In the genomic region with DNA sequence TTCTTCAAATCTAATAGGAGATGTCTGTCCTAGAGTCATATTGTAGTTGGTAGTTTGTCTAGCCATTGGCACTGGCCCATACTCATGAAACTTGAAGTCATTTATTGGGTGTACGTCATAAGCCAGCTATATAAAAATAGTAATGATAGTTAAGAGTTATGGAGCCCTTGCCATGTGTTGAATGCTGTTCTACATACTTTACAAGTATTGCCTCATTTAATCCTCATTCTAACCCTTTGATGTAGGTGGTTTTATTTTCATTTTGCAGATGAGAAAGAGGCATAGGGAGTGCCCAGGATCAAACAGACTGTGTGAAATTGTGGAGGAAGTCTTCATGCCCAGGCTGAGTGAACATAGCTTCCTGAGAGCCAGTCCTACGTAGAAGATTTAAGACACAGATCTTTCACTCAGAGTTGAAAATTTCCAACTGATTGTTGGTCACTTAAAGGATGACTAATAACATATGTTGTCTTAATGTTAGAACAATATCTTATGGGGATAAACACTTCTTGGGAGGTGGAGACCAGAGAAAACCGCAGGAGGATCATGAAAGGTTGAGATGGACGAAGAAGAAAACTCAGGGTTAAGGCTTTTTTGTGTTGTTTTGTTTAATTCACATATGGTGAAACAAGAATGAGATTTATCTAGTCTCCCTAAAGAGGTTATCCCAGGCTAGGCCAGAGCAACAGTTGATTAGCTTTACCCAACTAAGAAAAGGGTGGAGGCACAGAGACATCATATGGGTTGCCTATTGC, we compare ENCODE assay signal across 21 cellular contexts.
A peak's percentile ranks its signal among the peaks of the same experiment; 100 is the strongest.
DNase-seq lines count a peak whose midpoint lies in the region; ATAC-seq and TF ChIP-seq lines count a peak whose summit lies in the region.
"Had no signal": no experiment of that assay in that cellular context is flagged by ENCODE, and none has a peak within 500 bp of the region (broad histone marks: within the 10 kb centered on the region; RNA-seq: fewer than 3 reads in every experiment).

No MANE protein-coding gene starts in this region.

- ATAC-seq in Right ventricle myocardium inferior (peak; percentile 42), gastrocnemius medialis (peak in 1 of 2 donors; percentile 21)
- ATAC-seq: activated CD4-positive, CD25-positive, alpha-beta regulatory T cell treated with anti-CD3 and anti-CD28 coated beads, Interleukin-2, amount 50 U/mL, for 24 hours had no signal

- no peaks in the 10 kb centered on the region for H3K27me3 ChIP-seq in right atrium auricular region
- no peaks in the 10 kb centered on the region for H3K27me3 ChIP-seq in gastrocnemius medialis
- no peaks in the 10 kb centered on the region for H3K27me3 ChIP-seq in esophagus squamous epithelium
- H3K27me3 ChIP-seq: BE2C, upper lobe of left lung had no signal

- no peak for TF ChIP-seq CTCF in right atrium auricular region (IDR thresholded peaks at IDR 0.05)
- no peak for TF ChIP-seq CTCF in gastrocnemius medialis (IDR thresholded peaks at IDR 0.05 in 4 of 5, conservative IDR thresholded peaks at IDR 0.05 in 1 of 5)
- TF ChIP-seq CTCF in esophagus squamous epithelium (IDR thresholded peaks at IDR 0.05), result no peak

- in situ Hi-C loops in gastrocnemius medialis (cut with MboI; ENCODE audit: low sequenced_read_pairs in 4 of 4), result no loop called here

- H3K4me3 ChIP-seq in right atrium auricular region (no peak overlapping the region), gastrocnemius medialis (no peak overlapping the region), esophagus squamous epithelium (no peak overlapping the region)
- H3K4me3 ChIP-seq: upper lobe of left lung had no signal

- TF ChIP-seq POLR2A in gastrocnemius medialis (IDR thresholded peaks at IDR 0.05) (no peak), esophagus squamous epithelium (IDR thresholded peaks at IDR 0.05) (no peak)

- DNase-seq in Right ventricle myocardium inferior (ENCODE audit: missing footprints) (no peak), right atrium auricular region (ENCODE audit: low spot score) (no peak), amniotic epithelial cell (ENCODE audit: low read depth) (peak; percentile 16), iris pigment epithelial cell (ENCODE audit: low read depth) (peak; percentile 28), gastrocnemius medialis (no peak), DMS53 (lab: John Stamatoyannopoulos, UW) (no peak), pons (ENCODE audit: low spot score) (no peak), esophagus squamous epithelium (lab: John Stamatoyannopoulos, UW) (no peak)
- DNase-seq: activated CD4-positive, alpha-beta memory T cell treated with anti-CD3 and anti-CD28 coated beads, Interleukin-2, amount 10 ng/mL, durations not matched to agents 7 days and 5 days; activated gamma-delta T cell treated with Interleukin-2 at 50 U/mL for 16 hours; aorta; BE2C; Karpas-422; naive B cell; NCI-H1436 treated with DMSO at 0.1 percent for 48 hours; NCI-H446; nucleus accumbens; stimulated activated CD4-positive, alpha-beta T cell treated with anti-CD3 and anti-CD28 coated beads, Interleukin-2, amount 100 ng/mL, for 24 hours; upper lobe of left lung had no signal

- H3K36me3 ChIP-seq in right atrium auricular region, result no peaks in the 10 kb centered on the region
- no peaks in the 10 kb centered on the region for H3K36me3 ChIP-seq in gastrocnemius medialis
- no peaks in the 10 kb centered on the region for H3K36me3 ChIP-seq in esophagus squamous epithelium
- H3K36me3 ChIP-seq: BE2C, upper lobe of left lung had no signal

- 76 to 91% methylated on average over 4 of the region's 4 CpGs for WGBS in esophagus squamous epithelium, 2 donors

- intact Hi-C loops in Right ventricle myocardium inferior (cut with DNase I) (no loop called here), gastrocnemius medialis (cut with DNase I; ENCODE audit: low total_unique reads) (no loop called here), esophagus squamous epithelium (cut with DNase I) (no loop called here)

- peak overlapping the region in 1 of 2 donors; percentile 14 for H3K27ac ChIP-seq in right atrium auricular region
- H3K27ac ChIP-seq in gastrocnemius medialis, result peak overlapping the region in 3 of 4 donors; percentile 10 to 32 (median 12)
- no peak overlapping the region for H3K27ac ChIP-seq in esophagus squamous epithelium
- H3K27ac ChIP-seq: HL-60, upper lobe of left lung had no signal

- H3K4me1 ChIP-seq in right atrium auricular region (peaks cover 0 to 11% of the 10 kb centered on the region in 2 donors), gastrocnemius medialis (peaks cover 10 to 16% of the 10 kb centered on the region in 2 donors), esophagus squamous epithelium (peaks cover 0 to 41% (median 6%) of the 10 kb centered on the region in 3 donors)
- H3K4me1 ChIP-seq: BE2C, upper lobe of left lung had no signal

- no peaks in the 10 kb centered on the region for H3K9me3 ChIP-seq in right atrium auricular region
- no peaks in the 10 kb centered on the region for H3K9me3 ChIP-seq in gastrocnemius medialis
- no peaks in the 10 kb centered on the region for H3K9me3 ChIP-seq in esophagus squamous epithelium
- H3K9me3 ChIP-seq: BE2C, upper lobe of left lung had no signal

Comparison
In these comparisons a context has a peak if more than half of its experiments do, and no peak if none do; other contexts are left out.
1. DNase-seq: peak in amniotic epithelial cell (single experiment) and iris pigment epithelial cell (single experiment); none in Right ventricle myocardium inferior (single experiment), right atrium auricular region (single experiment), gastrocnemius medialis (0 of 2), DMS53 (single experiment), pons (single experiment) and esophagus squamous epithelium (single experiment).
2. H3K27ac ChIP-seq: peak in gastrocnemius medialis (3 of 4); none in esophagus squamous epithelium (0 of 4).